23 cellular contexts compared by ENCODE assay signal in the genomic region with DNA sequence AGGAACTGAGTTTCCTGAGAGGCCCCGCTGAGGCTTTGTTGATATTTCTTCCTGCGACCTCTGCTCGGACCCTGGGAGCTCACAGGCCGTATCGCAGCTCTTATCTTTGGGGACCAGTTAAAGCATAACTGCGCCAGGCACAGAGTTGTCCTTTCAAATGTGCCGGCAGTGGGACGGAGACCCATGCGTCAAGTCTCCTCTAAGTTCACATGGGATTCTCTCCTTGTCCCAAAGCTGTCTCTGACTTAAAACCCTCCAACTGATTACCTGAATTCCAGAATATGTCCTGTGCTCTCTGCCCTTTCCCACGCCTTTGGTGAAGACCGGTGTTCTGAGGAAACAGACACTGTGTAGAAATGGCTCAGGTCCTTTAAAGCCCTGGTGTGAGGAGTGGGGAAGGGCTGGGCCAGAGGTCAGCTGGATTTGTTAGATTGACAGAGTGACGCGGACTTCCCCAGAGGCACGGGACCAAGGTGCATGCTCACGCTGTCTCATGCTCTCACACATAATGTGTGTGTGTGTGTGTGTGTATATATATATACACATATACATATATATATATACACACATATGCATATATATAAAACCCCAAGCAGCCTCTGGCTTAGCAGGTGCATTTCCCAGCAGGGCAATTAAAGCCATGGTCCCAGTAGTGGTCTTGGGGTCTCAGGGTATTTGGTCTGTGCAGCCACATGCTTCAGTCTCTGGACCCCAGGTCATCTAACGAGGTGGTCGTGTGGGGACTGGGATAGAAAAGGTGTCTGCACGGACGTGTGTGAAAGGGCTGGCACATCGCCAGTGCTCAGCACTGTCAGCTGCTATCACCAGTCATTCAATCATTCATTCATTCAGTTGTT.
A peak's percentile ranks its signal among the peaks of the same experiment; 100 is the strongest.
DNase-seq lines count a peak whose midpoint lies in the region; ATAC-seq, FAIRE-seq and TF ChIP-seq lines count a peak whose summit lies in the region.
"Had no signal": no experiment of that assay in that cellular context is flagged by ENCODE, and none has a peak within 500 bp of the region (broad histone marks: within the 10 kb centered on the region; RNA-seq: fewer than 3 reads in every experiment).

No MANE protein-coding gene starts in this region.

- H4K20me1 ChIP-seq in GM12878 (ENCODE audit: control insufficient read depth, insufficient read depth), result no peaks in the 10 kb centered on the region

- H3K4me3 ChIP-seq in GM12878, result no peak overlapping the region
- peak overlapping the region in 1 of 3 donors; percentile 9 for H3K4me3 ChIP-seq in right lobe of liver

- H3K79me2 ChIP-seq in GM12878 (ENCODE audit: control insufficient read depth, insufficient read depth, low read length), result no peaks in the 10 kb centered on the region

- in situ Hi-C loops in GM12878 (cut with MboI), result no loop called here

- TF ChIP-seq CTCF in GM12878 (IDR thresholded peaks at IDR 0.05 in 2 of 3, conservative IDR thresholded peaks at IDR 0.05 in 1 of 3; ENCODE audit: control insufficient read depth in 2 of 3, extremely low read depth in 1 of 3, insufficient read depth in 1 of 3, low read depth in 3 of 3, low read length in 3 of 3) (no peak), right lobe of liver (IDR thresholded peaks at IDR 0.05) (no peak)

- TF ChIP-seq RAD21 in GM12878 (IDR thresholded peaks at IDR 0.05; ENCODE audit: insufficient read depth, low read depth, low read length), result no peak

- H3K4me2 ChIP-seq in GM12878 (ENCODE audit: control insufficient read depth, insufficient read depth), result no peak overlapping the region
- H3K4me2 ChIP-seq: KMS-11 had no signal

- H3K9ac ChIP-seq in GM12878 (ENCODE audit: control insufficient read depth, insufficient read depth, low read length), result no peak overlapping the region
- H3K9ac ChIP-seq: KMS-11 had no signal

- ATAC-seq in GM12878 (no peak), right lobe of liver (peak; percentile 31 to 77 (median 61)), sciatic nerve (peak; percentile 2)
- ATAC-seq: Panc1, T-helper 17 cell had no signal

- BruUV-seq in GM12878 (replicated peaks; lab: Mats Ljungman, UMichigan), result no TSS peak

- TF ChIP-seq POLR2A in GM12878 (IDR thresholded peaks at IDR 0.05; ENCODE audit: low read depth, low read length), result no peak
- TF ChIP-seq POLR2A in right lobe of liver (IDR thresholded peaks at IDR 0.05), result no peak
- TF ChIP-seq POLR2A in H54 (IDR thresholded peaks at IDR 0.05; ENCODE audit: low read depth, low read length), result no peak

- intact Hi-C loops in GM12878 (cut with micrococcal nuclease; ENCODE audit: unreplicated experiment) (no loop called here), right lobe of liver (cut with DNase I) (no loop called here), sciatic nerve (cut with DNase I) (no loop called here)

- 47% methylated on average over 20 of the region's 20 CpGs for WGBS in GM12878 (ENCODE audit: insufficient coverage, insufficient replicate concordance, low lambda C conversion rate, missing lambda C conversion rate)
- 38% methylated on average over 19 of the region's 20 CpGs for WGBS in right lobe of liver (ENCODE audit: insufficient coverage, low coverage, low lambda C conversion rate, missing lambda C conversion rate)

- H3K27me3 ChIP-seq in GM12878 (replicated peaks in 1 of 2; ENCODE audit: control insufficient read depth in 2 of 2, insufficient read depth in 2 of 2, low read length in 1 of 2) (no peaks in the 10 kb centered on the region; a peak in 1 of 4 replicates), right lobe of liver (no peaks in the 10 kb centered on the region)

- H3K27ac ChIP-seq in GM12878 (ENCODE audit: control insufficient read depth, insufficient read depth), result no peak overlapping the region
- peak overlapping the region; percentile 29 to 73 (median 47) for H3K27ac ChIP-seq in right lobe of liver
- H3K27ac ChIP-seq: KMS-11, VCaP had no signal

- POLR2A ChIA-PET in GM12878 (lab: Charles Lee), result interaction anchor here (0.6 kb wide), 1 partner anchor 295 kb away, joined by 3 read pairs; no protein-coding TSS in a partner anchor

- FAIRE-seq in GM12878 (lab: Jason Lieb, UNC), result no peak
- no peak for FAIRE-seq in H54 (lab: Jason Lieb, UNC)
- FAIRE-seq: G401.6 had no signal

- no peak overlapping the region for H2AFZ ChIP-seq in GM12878 (ENCODE audit: control insufficient read depth, low read depth, low read length)

- no peak for TF ChIP-seq EP300 in GM12878 (IDR thresholded peaks at IDR 0.05; ENCODE audit: borderline replicate concordance in 1 of 2, control insufficient read depth in 1 of 2, low read depth in 2 of 2, low read length in 2 of 2)

- SMC1A ChIA-PET in GM12878 (lab: Charles Lee; ENCODE audit: uncharacterized antibody, unreplicated experiment), result no interaction called here

- CTCF ChIA-PET in GM12878 (lab: Yijun Ruan, JAX), result interaction anchor here (0.6 to 0.7 kb wide), 3 partner anchors 81 to 117 kb away, joined by 3 read pairs; no protein-coding TSS in a partner anchor

- RAD21 ChIA-PET in GM12878 (lab: Charles Lee; ENCODE audit: unreplicated experiment), result no interaction called here

- DNase-seq in HuH-7 (ENCODE audit: low spot score), result peak; percentile 82
- no peak for DNase-seq in GM12878 (ENCODE audit: low read depth, low spot score)
- no peak for DNase-seq in right lobe of liver
- no peak for DNase-seq in sciatic nerve (ENCODE audit: low spot score)
- no peak for DNase-seq in NCI-H1930 (lab: John Stamatoyannopoulos, UW)
- DNase-seq in activated T-cell treated with anti-CD3 and anti-CD28 coated beads, Interleukin-2, amount 50 U/mL, for 1 hour, result no peak
- no peak for DNase-seq in retina
- no peak for DNase-seq in H54 (ENCODE audit: insufficient read length, low spot score)
- DNase-seq: activated CD4-positive, alpha-beta T cell treated with anti-CD3 and anti-CD28 coated beads, Interleukin-2, amount 50 U/mL, for 1 hour; activated gamma-delta T cell; CD4-positive, CD25-positive, alpha-beta regulatory T cell; DMS153; foreskin fibroblast; kidney glomerular epithelial cell; midbrain; NCI-H1694 treated with DMSO at 0.1 percent for 48 hours; NCI-H226; nucleus accumbens; T-helper 17 cell had no signal

- no peaks in the 10 kb centered on the region for H3K4me1 ChIP-seq in GM12878 (ENCODE audit: control insufficient read depth, insufficient read depth, low read length)
- H3K4me1 ChIP-seq in right lobe of liver, result peaks cover 0 to 24% (median 2%) of the 10 kb centered on the region in 4 donors

- H3K9me3 ChIP-seq in GM12878 (replicated peaks; ENCODE audit: control insufficient read depth, insufficient read depth, low read length) (no peaks in the 10 kb centered on the region), right lobe of liver (no peaks in the 10 kb centered on the region)

- H3K36me3 ChIP-seq in GM12878 (ENCODE audit: control insufficient read depth in 2 of 2, insufficient read depth in 2 of 2, low read length in 1 of 2) (no peaks in the 10 kb centered on the region), right lobe of liver (peaks cover 0 to 55% (median 22%) of the 10 kb centered on the region in 4 donors)

TF ChIP-seq in GM12878, 131 proteins besides CTCF, POLR2A, EP300 and RAD21:
- TF ChIP-seq, protein P1, sequence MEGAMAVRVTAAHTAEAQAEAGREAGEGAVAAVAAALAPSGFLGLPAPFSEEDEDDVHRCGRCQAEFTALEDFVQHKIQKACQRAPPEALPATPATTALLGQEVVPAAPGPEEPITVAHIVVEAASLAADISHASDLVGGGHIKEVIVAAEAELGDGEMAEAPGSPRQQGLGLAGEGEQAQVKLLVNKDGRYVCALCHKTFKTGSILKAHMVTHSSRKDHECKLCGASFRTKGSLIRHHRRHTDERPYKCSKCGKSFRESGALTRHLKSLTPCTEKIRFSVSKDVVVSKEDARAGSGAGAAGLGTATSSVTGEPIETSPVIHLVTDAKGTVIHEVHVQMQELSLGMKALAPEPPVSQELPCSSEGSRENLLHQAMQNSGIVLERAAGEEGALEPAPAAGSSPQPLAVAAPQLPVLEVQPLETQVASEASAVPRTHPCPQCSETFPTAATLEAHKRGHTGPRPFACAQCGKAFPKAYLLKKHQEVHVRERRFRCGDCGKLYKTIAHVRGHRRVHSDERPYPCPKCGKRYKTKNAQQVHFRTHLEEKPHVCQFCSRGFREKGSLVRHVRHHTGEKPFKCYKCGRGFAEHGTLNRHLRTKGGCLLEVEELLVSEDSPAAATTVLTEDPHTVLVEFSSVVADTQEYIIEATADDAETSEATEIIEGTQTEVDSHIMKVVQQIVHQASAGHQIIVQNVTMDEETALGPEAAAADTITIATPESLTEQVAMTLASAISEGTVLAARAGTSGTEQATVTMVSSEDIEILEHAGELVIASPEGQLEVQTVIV (IDR thresholded peaks at IDR 0.05; ENCODE audit: borderline replicate concordance, partially characterized antibody), result no peak
- TF ChIP-seq ZNF24 (IDR thresholded peaks at IDR 0.05), result 0 out of 2 replicates have a peak, but pooled peaks have one; percentile 51
TF ChIP-seq in GM12878: peak in this region for 1.
